In genomic region chr10:133258066-133258817, GRCh38 we compare ENCODE assay signal across 6 cellular contexts. TPM values are rescaled to one million over a fixed set of nuclear protein-coding genes. Genes with fewer than 3 reads are reported as not detected.
A peak's percentile ranks its signal among the peaks of the same experiment; 100 is the strongest.
DNase-seq lines count a peak whose midpoint lies in the region; ATAC-seq, FAIRE-seq and TF ChIP-seq lines count a peak whose summit lies in the region.

No MANE protein-coding gene starts in this region.

- no peak for FAIRE-seq in kidney (lab: Jason Lieb, UNC)

- in situ Hi-C loops in IMR-90 (cut with MboI; ENCODE audit: low sequenced_read_pairs) = loop anchor here (25.0 kb wide), 1 partner anchor 596 kb away; no protein-coding TSS in a partner anchor

- BruUV-seq in IMR-90 (replicated peaks; lab: Mats Ljungman, UMichigan) = no TSS peak

- CTCF ChIA-PET in IMR-90 (lab: Yijun Ruan, JAX) = no interaction called here

- H3K9me3 ChIP-seq in IMR-90 (ENCODE audit: control insufficient read depth, insufficient read depth, low read length) = no peaks in the 10 kb centered on the region
- H3K9me3 ChIP-seq in kidney (ENCODE audit: control insufficient read depth in 1 of 2, low read length in 2 of 2) = no peaks in the 10 kb centered on the region

- no peak for TF ChIP-seq CTCF in IMR-90 (conservative IDR thresholded peaks at IDR 0.05; ENCODE audit: low read depth, low read length)
- no peak for TF ChIP-seq CTCF in kidney (IDR thresholded peaks at IDR 0.05; ENCODE audit: borderline replicate concordance, extremely low read depth, insufficient read depth)

- peak overlapping the region; percentile 98 for H2AK5ac ChIP-seq in IMR-90 (ENCODE audit: low read depth, low read length)

- H3K4me2 ChIP-seq in IMR-90 (ENCODE audit: low read depth, low read length) = no peak overlapping the region

- peak overlapping the region; percentile 74; the same call in 1 of the 3 replicates for H2BK15ac ChIP-seq in IMR-90 (ENCODE audit: low read depth, low read length)

- H3K23ac ChIP-seq in IMR-90 (ENCODE audit: low read depth, low read length) = no peak overlapping the region

- intact Hi-C loops in IMR-90 (cut with micrococcal nuclease) = loop anchor here (5.0 kb wide), 1 partner anchor 111 kb away; no protein-coding TSS in a partner anchor
- intact Hi-C loops in kidney (cut with DNase I) = no loop called here

- H3K27me3 ChIP-seq in IMR-90 (ENCODE audit: control insufficient read depth, insufficient read depth, low read length) = no peaks in the 10 kb centered on the region

- TF ChIP-seq POLR2A in IMR-90 (IDR thresholded peaks at IDR 0.05; ENCODE audit: low read depth, low read length) = no peak

- peak overlapping the region; percentile 80 for H3K4ac ChIP-seq in IMR-90 (ENCODE audit: low read depth, low read length)

- no peak for TF ChIP-seq RAD21 in IMR-90 (IDR thresholded peaks at IDR 0.05; ENCODE audit: low read length)

- peak overlapping the region; percentile 93 for H2AK9ac ChIP-seq in IMR-90 (replicated peaks; ENCODE audit: low read depth, low read length, poor library complexity)

- H2AFZ ChIP-seq in IMR-90 (replicated peaks; ENCODE audit: low read length, poor library complexity) = peak overlapping the region; percentile 89

- H3K9ac ChIP-seq in IMR-90 (ENCODE audit: low read depth, low read length) (no peak overlapping the region), kidney (ENCODE audit: low read length in 2 of 2) (no peak overlapping the region)

- H2BK5ac ChIP-seq in IMR-90 (ENCODE audit: low read depth, low read length, poor library complexity, severe bottlenecking) = peak overlapping the region; percentile 80

- H3K27ac ChIP-seq in IMR-90 (ENCODE audit: insufficient read depth, low read length) (no peak overlapping the region; the same call in 1 of the 2 replicates), skin epidermis (peak overlapping the region; percentile 44 to 98 (median 85)), kidney (ENCODE audit: low read depth in 2 of 2, low read length in 2 of 2) (no peak overlapping the region)

- ATAC-seq in IMR-90 (ENCODE audit: low read depth) (no peak), HG03025 (IDR thresholded peaks at IDR 0.05; ENCODE audit: low FRiP score, unreplicated experiment) (no peak)
- ATAC-seq in activated naive CD4-positive, alpha-beta T cell treated with anti-CD3 and anti-CD28 coated beads, Interleukin-2, amount 50 U/mL, for 72 hours = no peak

- H4K5ac ChIP-seq in IMR-90 (ENCODE audit: low read depth, low read length) = peak overlapping the region; percentile 38; the same call in 1 of the 2 replicates

- 85% methylated on average over 5 of the region's 21 CpGs; no CpG with 5 or more reads in 1 of the 2 experiments for WGBS in IMR-90 (ENCODE audit: extremely low coverage in 2 of 2, insufficient read length in 1 of 2), 2 experiments

- H3K14ac ChIP-seq in IMR-90 (replicated peaks; ENCODE audit: low read depth, low read length) = no peak overlapping the region

- no peak overlapping the region for H3K56ac ChIP-seq in IMR-90 (ENCODE audit: extremely low read depth, insufficient read depth, low read length)

- H3K9me1 ChIP-seq in IMR-90 (ENCODE audit: insufficient read depth, low read length) = peaks cover 18% of the 10 kb centered on the region

- no peaks in the 10 kb centered on the region for H3K36me3 Mint-ChIP-seq in activated naive CD4-positive, alpha-beta T cell treated with anti-CD3 and anti-CD28 coated beads, Interleukin-2, amount 50 U/mL, for 72 hours

- peak overlapping the region in 1 of 2 donors; percentile 82 for H3K27ac Mint-ChIP-seq in activated naive CD4-positive, alpha-beta T cell treated with anti-CD3 and anti-CD28 coated beads, Interleukin-2, amount 50 U/mL, for 72 hours

- H3K4me3 ChIP-seq in IMR-90 (ENCODE audit: insufficient read depth, low read depth, low read length) (no peak overlapping the region), skin epidermis (peak overlapping the region in 1 of 7 experiments; percentile 4), kidney (ENCODE audit: low read length in 2 of 2) (no peak overlapping the region)

- H3K4me1 ChIP-seq in IMR-90 (ENCODE audit: control insufficient read depth, insufficient read depth, low read length) (peaks cover 21% of the 10 kb centered on the region), kidney (ENCODE audit: control insufficient read depth in 1 of 2, insufficient read depth in 1 of 2, low read depth in 1 of 2, low read length in 2 of 2) (peaks cover 0 to 16% of the 10 kb centered on the region in 2 donors)

- peak overlapping the region; percentile 75 for H4K91ac ChIP-seq in IMR-90 (ENCODE audit: insufficient read depth, low read depth, low read length)

- H4K8ac ChIP-seq in IMR-90 (ENCODE audit: low read depth in 2 of 2, low read length in 2 of 2) = peak overlapping the region; percentile 25 to 73

- dilution Hi-C loops in IMR-90 (cut with HindIII; ENCODE audit: low sequenced_read_pairs, unreplicated experiment) = no loop called here

- H4K20me1 ChIP-seq in IMR-90 (ENCODE audit: insufficient read depth, low read length) = no peaks in the 10 kb centered on the region

- peak overlapping the region; percentile 76 for H2BK20ac ChIP-seq in IMR-90 (ENCODE audit: low read depth, low read length)

- H3K9me3 Mint-ChIP-seq in activated naive CD4-positive, alpha-beta T cell treated with anti-CD3 and anti-CD28 coated beads, Interleukin-2, amount 50 U/mL, for 72 hours = no peaks in the 10 kb centered on the region

- no peak overlapping the region for H3K18ac ChIP-seq in IMR-90 (ENCODE audit: low read depth, low read length)

- H3K36me3 ChIP-seq in IMR-90 (ENCODE audit: control insufficient read depth, insufficient read depth, low read length) = no peaks in the 10 kb centered on the region
- H3K36me3 ChIP-seq in kidney (ENCODE audit: control insufficient read depth in 1 of 2, insufficient read depth in 2 of 2, low read length in 2 of 2) = no peaks in the 10 kb centered on the region

- H3K79me1 ChIP-seq in IMR-90 (ENCODE audit: low read depth in 1 of 2, low read length in 2 of 2) = peaks cover 0 to 4% of the 10 kb centered on the region in 2 experiments; a peak in 1 of 4 replicates

- H2BK120ac ChIP-seq in IMR-90 (ENCODE audit: low read depth, low read length) = peak overlapping the region; percentile 88

- POLR2A ChIA-PET in IMR-90 (lab: Charles Lee; ENCODE audit: unreplicated experiment) = interaction anchor here (0.6 kb wide), 1 partner anchor 19 kb away, joined by 3 read pairs; no protein-coding TSS in a partner anchor

- DNase-seq in IMR-90 = no peak
- DNase-seq in activated naive CD4-positive, alpha-beta T cell treated with anti-CD3 and anti-CD28 coated beads, Interleukin-2, amount 50 U/mL, for 72 hours (ENCODE audit: low spot score in 2 of 2) = peak; percentile 36 to 70
- no peak for DNase-seq in kidney
- no peak for DNase-seq in cerebellum (ENCODE audit: low spot score)

TF ChIP-seq in IMR-90, 13 proteins besides CTCF, POLR2A, EP300 and RAD21 (continues in another document):
- TF ChIP-seq MAZ (IDR thresholded peaks at IDR 0.05; ENCODE audit: borderline replicate concordance, low read depth, low read length) (no peak), MAFK (IDR thresholded peaks at IDR 0.05; ENCODE audit: low read depth, low read length) (no peak), FOS (IDR thresholded peaks at IDR 0.05; ENCODE audit: low read depth, low read length) (no peak)

RNA-seq across cellular contexts. Expression of gene ADAM8, which starts 18.4 kb away (rescaled TPM):
- total RNA-seq in IMR-90 (2012; rRNA removed) (under 0.01 and 0.28 TPM in 2 replicates), kidney (16.6 TPM), cerebellum (1.6 TPM)
- polyA plus RNA-seq in IMR-90 (2012; rRNA removed) (0.74 and 0.90 TPM in 2 replicates), kidney (ENCODE audit: insufficient read depth, low read depth, low replicate concordance) (3.4 TPM)
- 0.14 and 0.51 TPM in 2 replicates for polyA plus RNA-seq in IMR-90 (2012; cell fraction: cytosol; rRNA removed)
- polyA plus RNA-seq in IMR-90 (2012; cell fraction: nucleus; rRNA removed; ENCODE audit: low replicate concordance) = 6.8 and 19.7 TPM in 2 replicates
- total RNA-seq in activated naive CD4-positive, alpha-beta T cell treated with anti-CD3 and anti-CD28 coated beads, Interleukin-2, amount 50 U/mL, for 72 hours = 100 to 1,000 TPM; 101 to 201 TPM

RNA-seq across cellular contexts. Expression of gene VENTX, which starts 20.6 kb away (rescaled TPM):
- total RNA-seq in IMR-90 (2012; rRNA removed) = not detected in 2 replicates
- polyA plus RNA-seq in IMR-90 (2012; rRNA removed) = not detected in 2 replicates
- not detected in 2 replicates for polyA plus RNA-seq in IMR-90 (2012; cell fraction: cytosol; rRNA removed)
- 0.02 TPM in 1 of 2 replicates, not detected in the other for polyA plus RNA-seq in IMR-90 (2012; cell fraction: nucleus; rRNA removed; ENCODE audit: low replicate concordance)
- not detected for total RNA-seq in activated naive CD4-positive, alpha-beta T cell treated with anti-CD3 and anti-CD28 coated beads, Interleukin-2, amount 50 U/mL, for 72 hours
- 3.3 TPM for total RNA-seq in kidney
- 0.39 TPM for polyA plus RNA-seq in kidney (ENCODE audit: insufficient read depth, low read depth, low replicate concordance)
- total RNA-seq in cerebellum = 0.09 TPM

RNA-seq across cellular contexts. Expression of gene UTF1, which starts 28.2 kb away (rescaled TPM):
- total RNA-seq in IMR-90 (2012; rRNA removed) (not detected in 2 replicates), kidney (not detected), cerebellum (not detected)
- polyA plus RNA-seq in IMR-90 (2012; rRNA removed) (not detected in 2 replicates), kidney (ENCODE audit: insufficient read depth, low read depth, low replicate concordance) (not detected)
- not detected in 2 replicates for polyA plus RNA-seq in IMR-90 (2012; cell fraction: cytosol; rRNA removed)
- not detected in 2 replicates for polyA plus RNA-seq in IMR-90 (2012; cell fraction: nucleus; rRNA removed; ENCODE audit: low replicate concordance)
- not detected for total RNA-seq in activated naive CD4-positive, alpha-beta T cell treated with anti-CD3 and anti-CD28 coated beads, Interleukin-2, amount 50 U/mL, for 72 hours

RNA-seq across cellular contexts. Expression of gene TUBGCP2, which starts 50.4 kb away (rescaled TPM):
- total RNA-seq in IMR-90 (2012; rRNA removed) = 65.0 and 72.6 TPM in 2 replicates
- polyA plus RNA-seq in IMR-90 (2012; rRNA removed) = 48.1 and 48.6 TPM in 2 replicates
- polyA plus RNA-seq in IMR-90 (2012; cell fraction: cytosol; rRNA removed) = 23.0 and 41.7 TPM in 2 replicates
- 62.3 and 99.6 TPM in 2 replicates for polyA plus RNA-seq in IMR-90 (2012; cell fraction: nucleus; rRNA removed; ENCODE audit: low replicate concordance)
- total RNA-seq in activated naive CD4-positive, alpha-beta T cell treated with anti-CD3 and anti-CD28 coated beads, Interleukin-2, amount 50 U/mL, for 72 hours = 10 to 100 TPM; 47.9 to 53.3 TPM
- total RNA-seq in kidney = 61.4 TPM
- 93.3 TPM for polyA plus RNA-seq in kidney (ENCODE audit: insufficient read depth, low read depth, low replicate concordance)
- 37.8 TPM for total RNA-seq in cerebellum

RNA-seq across cellular contexts. Expression of gene ZNF511, which starts 50.5 kb away (rescaled TPM):
- total RNA-seq in IMR-90 (2012; rRNA removed) = 13.6 and 14.2 TPM in 2 replicates
- polyA plus RNA-seq in IMR-90 (2012; rRNA removed) = 32.6 and 36.8 TPM in 2 replicates
- 20.3 and 34.8 TPM in 2 replicates for polyA plus RNA-seq in IMR-90 (2012; cell fraction: cytosol; rRNA removed)
- polyA plus RNA-seq in IMR-90 (2012; cell fraction: nucleus; rRNA removed; ENCODE audit: low replicate concordance) = 33.0 and 37.6 TPM in 2 replicates
- total RNA-seq in activated naive CD4-positive, alpha-beta T cell treated with anti-CD3 and anti-CD28 coated beads, Interleukin-2, amount 50 U/mL, for 72 hours = 10 to 100 TPM; 43.4 to 55.6 TPM
- total RNA-seq in kidney = 35.6 TPM
- polyA plus RNA-seq in kidney (ENCODE audit: insufficient read depth, low read depth, low replicate concordance) = 50.7 TPM
- 8.9 TPM for total RNA-seq in cerebellum

Comparison
In these comparisons a context has a peak if more than half of its experiments do, and no peak if none do; other contexts are left out.
1. DNase-seq: peak in activated naive CD4-positive, alpha-beta T cell treated with anti-CD3 and anti-CD28 coated beads, Interleukin-2, amount 50 U/mL, for 72 hours (2 of 2); none in IMR-90 (single experiment), kidney (single experiment) and cerebellum (single experiment).
2. H3K27ac ChIP-seq: peak in skin epidermis (21 of 21); none in IMR-90 (single experiment) and kidney (0 of 2).